ENCODE assay signal across 9 cellular contexts in the genomic region with DNA sequence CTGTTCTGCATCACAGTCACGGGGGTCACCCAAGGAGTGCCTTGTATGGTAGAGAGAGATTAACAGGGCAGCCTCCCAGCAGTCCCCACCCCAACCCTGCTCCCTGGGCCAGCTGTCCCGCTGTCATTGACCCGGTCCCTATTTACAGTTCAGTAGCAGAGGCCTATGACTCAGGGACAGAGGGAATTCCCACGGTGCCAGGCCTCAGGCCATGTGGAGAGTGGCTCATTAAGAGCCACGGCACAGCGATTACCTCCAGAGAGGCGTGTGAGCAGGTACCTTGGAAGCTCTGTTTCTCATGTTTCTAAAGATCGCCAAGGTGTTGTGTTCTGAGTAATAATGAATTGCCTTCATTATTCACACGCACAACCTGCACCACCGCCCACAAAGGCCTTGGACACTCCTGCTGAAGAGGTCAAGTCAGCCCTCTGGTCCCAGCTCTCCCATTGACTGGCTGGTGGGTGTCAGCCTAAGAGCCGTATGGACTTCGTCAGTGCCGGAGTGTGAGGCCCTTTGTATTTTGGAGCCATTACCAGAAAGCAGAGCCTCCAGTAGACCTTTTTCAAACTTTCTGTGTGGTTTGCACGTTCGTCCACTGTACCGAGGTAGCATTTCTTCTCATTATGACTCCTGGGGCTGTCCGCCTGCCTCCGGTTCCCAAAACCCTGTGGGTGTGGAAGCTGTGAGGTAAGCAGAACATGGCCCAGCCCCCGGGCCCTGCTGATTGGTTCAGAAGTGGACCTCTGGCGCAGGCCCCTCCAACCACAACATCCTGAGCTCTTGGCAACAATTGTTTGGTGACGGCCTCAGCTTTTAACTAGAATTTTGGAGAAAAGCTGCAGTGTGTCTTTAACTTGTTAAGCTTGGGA. TPM values are rescaled to one million over a fixed set of nuclear protein-coding genes. Genes with fewer than 3 reads are reported as not detected.
DNase-seq lines count a peak whose midpoint lies in the region; ATAC-seq and TF ChIP-seq lines count a peak whose summit lies in the region.
"Had no signal": no experiment of that assay in that cellular context is flagged by ENCODE, and none has a peak within 500 bp of the region (broad histone marks: within the 10 kb centered on the region; RNA-seq: fewer than 3 reads in every experiment).

No MANE protein-coding gene starts in this region.

- TF ChIP-seq POLR2A in esophagus muscularis mucosa (IDR thresholded peaks at IDR 0.05; ENCODE audit: low read depth) = no peak

- no peaks in the 10 kb centered on the region for H3K79me1 ChIP-seq in neuronal stem cell (ENCODE audit: low read depth, low read length)

- no peak overlapping the region for H2BK5ac ChIP-seq in neuronal stem cell (ENCODE audit: low read length)

- H3K27me3 ChIP-seq in esophagus muscularis mucosa (no peaks in the 10 kb centered on the region), neuronal stem cell (ENCODE audit: control insufficient read depth in 3 of 3, insufficient read depth in 3 of 3, low read depth in 1 of 3, low read length in 3 of 3) (peaks cover 0 to 16% (median 0%) of the 10 kb centered on the region in 3 experiments), subcutaneous abdominal adipose tissue (ENCODE audit: control insufficient read depth in 5 of 5, insufficient read depth in 4 of 5, low read length in 5 of 5) (peaks cover 0 to 2% (median 0%) of the 10 kb centered on the region in 5 donors)

- H2AFZ ChIP-seq in neuronal stem cell (ENCODE audit: low read length) = no peak overlapping the region

- H3K4me3 ChIP-seq in esophagus muscularis mucosa (peak overlapping the region in 3 of 4 donors; percentile 19 to 35 (median 20)), neuronal stem cell (ENCODE audit: low read length in 2 of 2) (no peak overlapping the region), subcutaneous abdominal adipose tissue (ENCODE audit: low read depth in 1 of 5, low read length in 5 of 5) (peak overlapping the region; percentile 38 to 76 (median 56))

- H4K91ac ChIP-seq in neuronal stem cell (ENCODE audit: low read depth, low read length, poor library complexity) = no peak overlapping the region

- no peak overlapping the region for H3K14ac ChIP-seq in neuronal stem cell (ENCODE audit: low read length)

- no peak overlapping the region for H3K4me2 ChIP-seq in neuronal stem cell (ENCODE audit: insufficient read depth, low read length, poor library complexity, severe bottlenecking)
- H3K4me2 ChIP-seq: KMS-11 had no signal

- intact Hi-C loops in esophagus muscularis mucosa (cut with DNase I) = loop anchor here (5.0 kb wide), 1 partner anchor 46 kb away; the partner anchor contains the start of gene SERTAD2

- DNase-seq in DMS53 treated with DMSO at 0.1 percent for 48 hours (lab: John Stamatoyannopoulos, UW; ENCODE audit: unreplicated experiment) = peak; percentile 86
- peak; percentile 69 to 70 for DNase-seq in activated CD8-positive, alpha-beta memory T cell treated with anti-CD3 and anti-CD28 coated beads for 4 hours (ENCODE audit: low read depth in 2 of 2)
- peak; percentile 97 for DNase-seq in esophagus muscularis mucosa (ENCODE audit: extremely low spot score)
- no peak for DNase-seq in neuronal stem cell (ENCODE audit: low spot score)
- DNase-seq in COLO829 (ENCODE audit: low spot score) = no peak

- 70% methylated on average over 20 of the region's 21 CpGs for WGBS in esophagus muscularis mucosa
- WGBS in neuronal stem cell (ENCODE audit: extremely low coverage in 2 of 2, insufficient read length in 2 of 2, insufficient replicate concordance in 1 of 2), 2 donors = no CpG with 5 or more reads among the region's 21 CpGs

- no peaks in the 10 kb centered on the region for H3K9me3 ChIP-seq in esophagus muscularis mucosa
- peaks cover 0 to 6% of the 10 kb centered on the region in 2 donors for H3K9me3 ChIP-seq in neuronal stem cell (replicated peaks in 1 of 2; ENCODE audit: control insufficient read depth in 2 of 2, insufficient read depth in 1 of 2, low read depth in 1 of 2, low read length in 2 of 2)
- peaks cover 0 to 4% (median 0%) of the 10 kb centered on the region in 5 donors for H3K9me3 ChIP-seq in subcutaneous abdominal adipose tissue (ENCODE audit: control insufficient read depth in 5 of 5, low read length in 5 of 5)

- H3K23ac ChIP-seq in neuronal stem cell (ENCODE audit: low read depth, low read length, poor library complexity) = no peak overlapping the region

- H4K8ac ChIP-seq in neuronal stem cell (ENCODE audit: low read depth, low read length) = no peak overlapping the region

- H3K27ac ChIP-seq in esophagus muscularis mucosa (replicated peaks in 1 of 4) = peak overlapping the region in 3 of 4 donors; percentile 33 to 41 (median 36)
- H3K27ac ChIP-seq in neuronal stem cell (replicated peaks; ENCODE audit: low read length) = no peak overlapping the region
- no peak overlapping the region for H3K27ac ChIP-seq in subcutaneous abdominal adipose tissue (ENCODE audit: low read depth, low read length)
- H3K27ac ChIP-seq: KMS-11 had no signal

- peak; percentile 89 for ATAC-seq in GM21528 (IDR thresholded peaks at IDR 0.05; ENCODE audit: low FRiP score, unreplicated experiment)

- H3K4ac ChIP-seq in neuronal stem cell (ENCODE audit: low read length) = no peak overlapping the region

- H3K4me1 ChIP-seq in esophagus muscularis mucosa (peaks cover 8 to 41% (median 26%) of the 10 kb centered on the region in 4 donors), neuronal stem cell (ENCODE audit: control insufficient read depth in 2 of 2, insufficient read depth in 1 of 2, low read depth in 1 of 2, low read length in 2 of 2) (peaks cover 0 to 7% of the 10 kb centered on the region in 2 donors), subcutaneous abdominal adipose tissue (ENCODE audit: control insufficient read depth in 5 of 5, insufficient read depth in 5 of 5, low read length in 5 of 5) (peaks cover 5 to 37% (median 30%) of the 10 kb centered on the region in 5 donors)

- H2BK120ac ChIP-seq in neuronal stem cell (ENCODE audit: low read depth, low read length) = no peak overlapping the region

- H3K9ac ChIP-seq in neuronal stem cell (ENCODE audit: low read depth, low read length, poor library complexity) (no peak overlapping the region), subcutaneous abdominal adipose tissue (ENCODE audit: low read length in 5 of 5) (peak overlapping the region in 3 of 5 donors; percentile 29 to 72 (median 51))
- H3K9ac ChIP-seq: KMS-11 had no signal

- H2BK12ac ChIP-seq in neuronal stem cell (ENCODE audit: low read length) = no peak overlapping the region

- TF ChIP-seq EP300 in Ishikawa (IDR thresholded peaks at IDR 0.05; ENCODE audit: borderline replicate concordance) (no peak), esophagus muscularis mucosa (IDR thresholded peaks at IDR 0.05) (no peak)

- H2AK5ac ChIP-seq in neuronal stem cell (ENCODE audit: low read depth, low read length) = peak overlapping the region; percentile 28

- TF ChIP-seq RAD21 in Ishikawa (IDR thresholded peaks at IDR 0.05; ENCODE audit: low read depth) = no peak; the same call in 1 of the 2 replicates

- H2BK15ac ChIP-seq in neuronal stem cell (ENCODE audit: low read length) = no peak overlapping the region

- H3K36me3 ChIP-seq in esophagus muscularis mucosa (no peaks in the 10 kb centered on the region), neuronal stem cell (replicated peaks in 1 of 2; ENCODE audit: control insufficient read depth in 2 of 2, insufficient read depth in 2 of 2, low read length in 2 of 2) (no peaks in the 10 kb centered on the region), subcutaneous abdominal adipose tissue (ENCODE audit: control insufficient read depth in 5 of 5, insufficient read depth in 5 of 5, low read length in 5 of 5) (no peaks in the 10 kb centered on the region)

- no peak for TF ChIP-seq CTCF in esophagus muscularis mucosa (IDR thresholded peaks at IDR 0.05)

- H3K18ac ChIP-seq in neuronal stem cell (ENCODE audit: low read length) = no peak overlapping the region

TF ChIP-seq in Ishikawa, 13 proteins besides CTCF, POLR2A, EP300 and RAD21 (continues in another document):
- peak; percentile 70 for TF ChIP-seq TCF12 (IDR thresholded peaks at IDR 0.05; ENCODE audit: low read depth)
- no peak for TF ChIP-seq TEAD4 (IDR thresholded peaks at IDR 0.05)
- TF ChIP-seq EGR1 (IDR thresholded peaks at IDR 0.05) = no peak
- no peak for TF ChIP-seq REST (IDR thresholded peaks at IDR 0.05; ENCODE audit: low read depth)
- TF ChIP-seq CREB1 (IDR thresholded peaks at IDR 0.05; ENCODE audit: low read depth) = no peak
- TF ChIP-seq FOXM1 (IDR thresholded peaks at IDR 0.05; ENCODE audit: borderline replicate concordance, low read depth) = no peak
- 0 out of 2 replicates have a peak, but pooled peaks have one; percentile 63 for TF ChIP-seq MAX (IDR thresholded peaks at IDR 0.05)
- TF ChIP-seq CEBPB (IDR thresholded peaks at IDR 0.05) = no peak
- TF ChIP-seq ZBTB7A (IDR thresholded peaks at IDR 0.05; ENCODE audit: low read depth) = 0 out of 2 replicates have a peak, but pooled peaks have one; percentile 12

RNA-seq across cellular contexts. Expression of gene SERTAD2, which starts 47.0 kb away (rescaled TPM):
- total RNA-seq in esophagus muscularis mucosa = 10 to 100 TPM; 12.1 to 18.1 (median 14.3) TPM
- polyA plus RNA-seq in neuronal stem cell (2013, experiment 1 of 2) = 20.0 TPM
- 19.5 TPM for polyA plus RNA-seq in neuronal stem cell (2013, experiment 2 of 2)

Comparison
In these comparisons a context has a peak if more than half of its experiments do, and no peak if none do; other contexts are left out.
1. DNase-seq: peak in DMS53 treated with DMSO at 0.1 percent for 48 hours (single experiment), activated CD8-positive, alpha-beta memory T cell treated with anti-CD3 and anti-CD28 coated beads for 4 hours (2 of 2) and esophagus muscularis mucosa (single experiment); none in neuronal stem cell (single experiment) and COLO829 (single experiment).
2. H3K27ac ChIP-seq: peak in esophagus muscularis mucosa (3 of 4); none in neuronal stem cell (single experiment) and subcutaneous abdominal adipose tissue (single experiment).
3. H3K4me3 ChIP-seq: peak in esophagus muscularis mucosa (3 of 4) and subcutaneous abdominal adipose tissue (5 of 5); none in neuronal stem cell (0 of 2).